ENCODE assay signal across 8 cellular contexts in genomic region chr6:10801224-10801848, GRCh38. TPM values are rescaled to one million over a fixed set of nuclear protein-coding genes. Genes with fewer than 3 reads are reported as not detected.
DNase-seq lines count a peak whose midpoint lies in the region; ATAC-seq lines count a peak whose summit lies in the region.

No MANE protein-coding gene starts in this region.

- ATAC-seq in GM21723 (IDR thresholded peaks at IDR 0.05; ENCODE audit: unreplicated experiment) (peak; percentile 97), Right ventricle myocardium inferior (peak; percentile 78)

- H3K9me3 Mint-ChIP-seq in activated naive CD4-positive, alpha-beta T cell treated with anti-CD3 and anti-CD28 coated beads for 36 hours: no peaks in the 10 kb centered on the region

- H3K27ac Mint-ChIP-seq in activated naive CD4-positive, alpha-beta T cell treated with anti-CD3 and anti-CD28 coated beads for 36 hours: no peak overlapping the region

- no peaks in the 10 kb centered on the region for H3K4me1 Mint-ChIP-seq in activated naive CD4-positive, alpha-beta T cell treated with anti-CD3 and anti-CD28 coated beads for 36 hours (ENCODE audit: low read depth)

- no peak overlapping the region for H3K4me3 Mint-ChIP-seq in activated naive CD4-positive, alpha-beta T cell treated with anti-CD3 and anti-CD28 coated beads for 36 hours

- DNase-seq in G401 (ENCODE audit: low spot score): peak; percentile 73
- peak; percentile 17 for DNase-seq in KG1 (lab: John Stamatoyannopoulos, UW)
- DNase-seq in SK-MEL-5 (ENCODE audit: low read depth, low spot score): peak; percentile 85
- peak; percentile 75 for DNase-seq in activated naive CD4-positive, alpha-beta T cell treated with anti-CD3 and anti-CD28 coated beads for 36 hours
- DNase-seq in Right ventricle myocardium inferior (ENCODE audit: missing footprints): peak; percentile 78
- peak; percentile 8 for DNase-seq in pulmonary artery endothelial cell (ENCODE audit: low read depth, low spot score)
- no peak for DNase-seq in NCI-H1048 (lab: John Stamatoyannopoulos, UW)

- no peaks in the 10 kb centered on the region for H3K27me3 Mint-ChIP-seq in activated naive CD4-positive, alpha-beta T cell treated with anti-CD3 and anti-CD28 coated beads for 36 hours (ENCODE audit: low read depth)

- in situ Hi-C loops in G401 (cut with HindIII; ENCODE audit: low sequenced_read_pairs): no loop called here
- in situ Hi-C loops in SK-MEL-5 (cut with HindIII; ENCODE audit: low pct_unique_long_range_greater_than_20kb, low sequenced_read_pairs): no loop called here

- CTCF ChIA-PET in activated naive CD4-positive, alpha-beta T cell treated with anti-CD3 and anti-CD28 coated beads for 36 hours (lab: Charles Lee): interaction anchor here (0.5 to 3.6 kb wide), 10 partner anchors 9 to 323 kb away, joined by 3 to 29 read pairs (median 4); no protein-coding TSS in a partner anchor

- intact Hi-C loops in activated naive CD4-positive, alpha-beta T cell treated with anti-CD3 and anti-CD28 coated beads for 36 hours (cut with micrococcal nuclease): loop anchor here (1.0 kb wide), 4 partner anchors 78 to 323 kb away; partner anchors contain the start of genes C6orf52, PAK1IP1 and TMEM14C
- intact Hi-C loops in Right ventricle myocardium inferior (cut with DNase I): loop anchor here (10.0 kb wide), 1 partner anchor 297 kb away; no protein-coding TSS in a partner anchor

- H3K36me3 Mint-ChIP-seq in activated naive CD4-positive, alpha-beta T cell treated with anti-CD3 and anti-CD28 coated beads for 36 hours (ENCODE audit: low read depth): peaks cover 3% of the 10 kb centered on the region

RNA-seq across cellular contexts. Expression of gene MAK, which starts 37.0 kb away (rescaled TPM):
- 0.18 and 0.95 TPM in 2 replicates for total RNA-seq in G401 (2014; rRNA removed; shearing (Covaris generic))
- 0.26 and 0.29 TPM in 2 replicates for total RNA-seq in SK-MEL-5 (2014; rRNA removed; shearing (Covaris generic))
- polyA plus RNA-seq in SK-MEL-5 (2015; cell fraction: cytosol; rRNA removed): 0.11 and 0.18 TPM in 2 replicates
- 0.27 and 0.68 TPM in 2 replicates for polyA plus RNA-seq in SK-MEL-5 (2015; cell fraction: nucleus; rRNA removed)
- under 1 TPM; 0.12 to 0.14 TPM for total RNA-seq in activated naive CD4-positive, alpha-beta T cell treated with anti-CD3 and anti-CD28 coated beads for 36 hours
- total RNA-seq in Right ventricle myocardium inferior (not detected), pulmonary artery endothelial cell (under 0.01 TPM in 1 of 2 replicates, not detected in the other)

RNA-seq across cellular contexts. Expression of gene TMEM14B, which starts 53.7 kb away (rescaled TPM):
- 138 and 150 TPM in 2 replicates for total RNA-seq in G401 (2014; rRNA removed; shearing (Covaris generic))
- total RNA-seq in SK-MEL-5 (2014; rRNA removed; shearing (Covaris generic)): 253 and 309 TPM in 2 replicates
- 168 TPM in 2 replicates for polyA plus RNA-seq in SK-MEL-5 (2015; cell fraction: cytosol; rRNA removed)
- 52.4 and 54.8 TPM in 2 replicates for polyA plus RNA-seq in SK-MEL-5 (2015; cell fraction: nucleus; rRNA removed)
- 10 to 100 TPM; 78.7 to 79.5 TPM for total RNA-seq in activated naive CD4-positive, alpha-beta T cell treated with anti-CD3 and anti-CD28 coated beads for 36 hours
- total RNA-seq in Right ventricle myocardium inferior (106 TPM), pulmonary artery endothelial cell (50.9 and 83.9 TPM in 2 replicates)
